ENCODE assay signal across 10 cellular contexts in the genomic region with DNA sequence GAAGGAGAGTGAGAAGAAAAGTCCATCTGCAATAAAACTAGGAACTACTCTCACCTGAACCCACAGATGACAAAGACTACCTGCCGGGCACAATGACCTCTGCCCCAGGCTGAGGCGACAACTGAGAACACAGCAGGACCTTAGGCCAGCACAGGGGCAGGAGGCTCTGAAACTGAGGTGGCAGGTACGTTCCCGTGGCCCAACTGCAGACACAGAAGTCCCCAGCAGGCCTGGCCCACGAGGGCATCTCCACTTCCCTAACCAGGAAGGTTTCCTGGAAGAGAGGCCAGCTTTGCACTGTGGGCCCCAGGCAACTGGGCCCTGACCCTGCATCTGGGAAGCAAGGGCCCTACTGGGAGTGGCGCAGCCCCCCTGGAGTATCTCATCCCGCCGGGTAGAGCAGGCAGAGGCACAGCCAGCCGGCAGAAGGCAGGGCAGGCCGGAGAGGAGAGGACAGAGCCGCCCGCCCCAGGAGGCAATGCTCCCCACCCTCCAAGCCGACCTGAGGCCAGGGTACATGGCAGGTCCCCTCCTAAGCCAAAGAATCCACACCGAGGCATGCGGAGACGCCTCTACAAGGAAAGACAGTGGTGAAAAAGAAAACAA. TPM values are rescaled to one million over a fixed set of nuclear protein-coding genes. Genes with fewer than 3 reads are reported as not detected.
DNase-seq lines count a peak whose midpoint lies in the region; ATAC-seq and TF ChIP-seq lines count a peak whose summit lies in the region.
"Had no signal": no experiment of that assay in that cellular context is flagged by ENCODE, and none has a peak within 500 bp of the region (broad histone marks: within the 10 kb centered on the region; RNA-seq: fewer than 3 reads in every experiment).

No MANE protein-coding gene starts in this region.

- H3K4me1 Mint-ChIP-seq in CD4-positive, alpha-beta T cell (ENCODE audit: low read depth), result peaks cover 96% of the 10 kb centered on the region
- peaks cover 51 to 78% (median 77%) of the 10 kb centered on the region in 3 donors for H3K4me1 Mint-ChIP-seq in IgD-negative memory B cell
- peaks cover 77 to 85% of the 10 kb centered on the region in 2 donors for H3K4me1 Mint-ChIP-seq in effector memory CD8-positive, alpha-beta T cell (ENCODE audit: low read depth in 2 of 2)
- H3K4me1 Mint-ChIP-seq in nephron progenitor cell, result peaks cover 82% of the 10 kb centered on the region

- no peaks in the 10 kb centered on the region for H3K27me3 Mint-ChIP-seq in CD4-positive, alpha-beta T cell
- H3K27me3 Mint-ChIP-seq in IgD-negative memory B cell (no peaks in the 10 kb centered on the region), nephron progenitor cell (ENCODE audit: low read depth, poor library complexity) (no peaks in the 10 kb centered on the region)
- H3K27me3 Mint-ChIP-seq in effector memory CD8-positive, alpha-beta T cell, result no peaks in the 10 kb centered on the region

- CTCF ChIA-PET in CD4-positive, alpha-beta T cell (lab: Charles Lee), result no interaction called here

- no peak for ATAC-seq in CD4-positive, alpha-beta T cell (ENCODE audit: poor library complexity)
- ATAC-seq in effector memory CD8-positive, alpha-beta T cell (replicated peaks), result no peak
- no peak for ATAC-seq in upper lobe of right lung

- peak overlapping the region; percentile 65 for H3K4me3 Mint-ChIP-seq in CD4-positive, alpha-beta T cell
- H3K4me3 Mint-ChIP-seq in IgD-negative memory B cell (peak overlapping the region; percentile 70 to 89 (median 82)), nephron progenitor cell (peak overlapping the region; percentile 26)
- H3K4me3 Mint-ChIP-seq in effector memory CD8-positive, alpha-beta T cell, result peak overlapping the region; percentile 68 to 81

- H3K4me3 ChIP-seq in upper lobe of right lung, result no peak overlapping the region

- H3K4me1 ChIP-seq in upper lobe of right lung, result peaks cover 53% of the 10 kb centered on the region

- peaks cover 32% of the 10 kb centered on the region for H3K36me3 Mint-ChIP-seq in CD4-positive, alpha-beta T cell (ENCODE audit: low read depth)
- H3K36me3 Mint-ChIP-seq in IgD-negative memory B cell (peaks cover 6% of the 10 kb centered on the region), nephron progenitor cell (ENCODE audit: low read depth) (peaks cover 32% of the 10 kb centered on the region)
- H3K36me3 Mint-ChIP-seq in effector memory CD8-positive, alpha-beta T cell (ENCODE audit: insufficient read depth), result peaks cover 32% of the 10 kb centered on the region

- intact Hi-C loops in CD4-positive, alpha-beta T cell (cut with DNase I, micrococcal nuclease), result loop anchor here in 1 of 2 experiments (5.0 kb wide), 1 partner anchor 33 kb away; the partner anchor contains the start of gene STK24
- intact Hi-C loops in upper lobe of right lung (cut with DNase I), result no loop called here

- no peaks in the 10 kb centered on the region for H3K36me3 ChIP-seq in upper lobe of right lung

- no peak overlapping the region for H3K27ac ChIP-seq in CD4-positive, alpha-beta T cell (ENCODE audit: low read depth, low read length)
- H3K27ac ChIP-seq in upper lobe of right lung, result no peak overlapping the region

- POLR2A ChIA-PET in CD4-positive, alpha-beta T cell (lab: Charles Lee), result interaction anchor here (1.1 to 4.7 kb wide), 2 partner anchors 19 to 108 kb away, joined by 3 to 20 read pairs; no protein-coding TSS in a partner anchor

- no peaks in the 10 kb centered on the region for H3K27me3 ChIP-seq in CD4-positive, alpha-beta T cell (ENCODE audit: control insufficient read depth, insufficient read depth, low read length)
- H3K27me3 ChIP-seq in upper lobe of right lung, result no peaks in the 10 kb centered on the region

- peak overlapping the region; percentile 63 for H3K27ac Mint-ChIP-seq in CD4-positive, alpha-beta T cell
- H3K27ac Mint-ChIP-seq in IgD-negative memory B cell, result peak overlapping the region in 1 of 3 donors; percentile 28
- H3K27ac Mint-ChIP-seq in effector memory CD8-positive, alpha-beta T cell, result peak overlapping the region; percentile 78 to 82
- H3K27ac Mint-ChIP-seq in nephron progenitor cell, result peak overlapping the region; percentile 95

- H3K9me3 ChIP-seq in CD4-positive, alpha-beta T cell (ENCODE audit: control insufficient read depth, low read length), result no peaks in the 10 kb centered on the region
- H3K9me3 ChIP-seq in upper lobe of right lung, result no peaks in the 10 kb centered on the region

- no peak for DNase-seq in CD4-positive, alpha-beta T cell
- no peak for DNase-seq in effector memory CD8-positive, alpha-beta T cell
- DNase-seq in nephron progenitor cell (no peak), SK-N-DZ (ENCODE audit: low spot score) (no peak), pons (ENCODE audit: low spot score) (no peak), GOT3 (lab: John Stamatoyannopoulos, UW) (no peak), upper lobe of right lung (no peak)
- DNase-seq: cortex of kidney, midbrain had no signal

- H3K9me3 Mint-ChIP-seq in CD4-positive, alpha-beta T cell, result no peaks in the 10 kb centered on the region
- H3K9me3 Mint-ChIP-seq in IgD-negative memory B cell, result no peaks in the 10 kb centered on the region
- H3K9me3 Mint-ChIP-seq in effector memory CD8-positive, alpha-beta T cell, result no peaks in the 10 kb centered on the region
- H3K9me3 Mint-ChIP-seq in nephron progenitor cell, result peaks cover 4% of the 10 kb centered on the region

- no peak for TF ChIP-seq CTCF in CD4-positive, alpha-beta T cell (IDR thresholded peaks at IDR 0.05)
- no peak for TF ChIP-seq CTCF in nephron progenitor cell (IDR thresholded peaks at IDR 0.05)
- TF ChIP-seq CTCF in upper lobe of right lung (IDR thresholded peaks at IDR 0.05), result no peak

RNA-seq across cellular contexts. Expression of gene STK24, which starts 32.7 kb away (rescaled TPM):
- total RNA-seq in CD4-positive, alpha-beta T cell, result 10 to 100 TPM; 82.3 to 85.2 TPM
- 22.9 TPM for polyA plus RNA-seq in IgD-negative memory B cell
- 61.7 and 68.1 TPM in 2 replicates for polyA plus RNA-seq in SK-N-DZ (2014; cell fraction: cytosol; rRNA removed)
- polyA plus RNA-seq in SK-N-DZ (2014; cell fraction: nucleus; rRNA removed), result 36.7 and 43.0 TPM in 2 replicates
- 94.6 TPM for total RNA-seq in upper lobe of right lung

Comparison
In these comparisons a context has a peak if more than half of its experiments do, and no peak if none do; other contexts are left out.
1. H3K4me3 Mint-ChIP-seq: peak in every context shown above with its lines; median percentile 82 in IgD-negative memory B cell; 74 in effector memory CD8-positive, alpha-beta T cell; 65 in CD4-positive, alpha-beta T cell; 26 in nephron progenitor cell.